Comparison of ENCODE assay signal across 35 cellular contexts in the genomic region with DNA sequence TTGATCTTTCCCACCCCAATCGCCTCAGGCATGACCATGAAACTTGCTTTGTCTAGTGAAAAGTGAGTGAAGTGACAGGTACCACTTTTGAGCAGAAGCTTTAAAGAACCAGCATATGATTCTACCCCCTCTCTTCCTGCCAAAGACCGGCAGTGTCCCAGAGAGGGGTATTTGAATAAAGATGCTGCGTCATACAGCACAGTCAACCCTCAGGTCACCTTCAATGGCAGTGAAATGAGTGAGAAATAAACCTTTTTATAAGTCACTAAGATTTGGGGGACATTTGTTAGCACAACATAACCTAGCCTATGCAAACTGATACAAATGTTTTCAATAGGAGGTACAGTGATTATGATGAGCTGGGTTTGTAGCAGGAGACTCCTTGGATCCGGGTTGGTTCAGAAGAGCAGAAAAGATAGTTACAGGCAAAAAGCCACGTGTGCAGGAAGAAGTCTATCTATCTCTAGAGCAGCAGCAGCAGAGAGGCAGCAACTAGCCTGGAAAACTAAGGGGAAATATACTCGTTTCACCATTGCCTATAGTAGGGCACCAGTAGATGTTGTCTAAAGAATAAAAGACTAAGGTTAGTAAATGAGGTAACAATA.
"Had no signal": no experiment of that assay in that cellular context is flagged by ENCODE, and none has a peak within 500 bp of the region (broad histone marks: within the 10 kb centered on the region; RNA-seq: fewer than 3 reads in every experiment).

No MANE protein-coding gene starts in this region.

- ATAC-seq: activated CD4-positive, CD25-positive, alpha-beta regulatory T cell treated with anti-CD3 and anti-CD28 coated beads, Interleukin-2, amount 50 U/mL, for 24 hours; body of pancreas; left ventricle myocardium superior; naive thymus-derived CD4-positive, alpha-beta T cell; sciatic nerve; stimulated activated memory B cell treated with anti-CD40 and anti-IgM and Interleukin-4, amounts not matched to agents 10 μg/mL and 1 μg/mL and 100 μg/mL, for 72 hours; stimulated activated naive CD8-positive, alpha-beta T cell treated with anti-CD3 and anti-CD28 coated beads, Interleukin-15, amount 100 ng/mL, for 72 hours; T-helper 17 cell had no signal

- H3K4me3 Mint-ChIP-seq: activated naive CD8-positive, alpha-beta T cell treated with anti-CD3 and anti-CD28 coated beads for 36 hours; naive thymus-derived CD4-positive, alpha-beta T cell; neural progenitor cell; stimulated activated memory B cell treated with anti-CD40 and anti-IgM and Interleukin-4, amounts not matched to agents 10 μg/mL and 1 μg/mL and 100 μg/mL, for 72 hours; stimulated activated naive CD8-positive, alpha-beta T cell treated with anti-CD3 and anti-CD28 coated beads, Interleukin-15, amount 100 ng/mL, for 72 hours; T-helper 17 cell had no signal

- H3K27ac Mint-ChIP-seq: activated naive CD8-positive, alpha-beta T cell treated with anti-CD3 and anti-CD28 coated beads for 36 hours; naive thymus-derived CD4-positive, alpha-beta T cell; neural progenitor cell; stimulated activated memory B cell treated with anti-CD40 and anti-IgM and Interleukin-4, amounts not matched to agents 10 μg/mL and 1 μg/mL and 100 μg/mL, for 72 hours; stimulated activated naive CD8-positive, alpha-beta T cell treated with anti-CD3 and anti-CD28 coated beads, Interleukin-15, amount 100 ng/mL, for 72 hours; T-helper 17 cell had no signal

- H3K9me3 ChIP-seq: body of pancreas, esophagus squamous epithelium, gastrocnemius medialis, upper lobe of left lung had no signal

- H2AFZ ChIP-seq: neural progenitor cell had no signal

- DNase-seq: activated CD4-positive, alpha-beta T cell treated with anti-CD3 and anti-CD28 coated beads for 48 hours; activated CD4-positive, alpha-beta T cell treated with anti-CD3 and anti-CD28 coated beads, Interleukin-2, amount 50 U/mL, for 48 hours; activated CD8-positive, alpha-beta memory T cell treated with anti-CD3 and anti-CD28 coated beads for 24 hours; activated effector memory CD4-positive, alpha-beta T cell treated with Interleukin-2 at 50 U/mL for 16 hours; activated naive CD4-positive, alpha-beta T cell treated with Interleukin-2 at 50 U/mL for 16 hours; activated naive CD8-positive, alpha-beta T cell treated with anti-CD3 and anti-CD28 coated beads for 36 hours; adrenal gland; aorta; body of pancreas; dermis blood vessel endothelial cell; effector CD8-positive, alpha-beta T cell; esophagus squamous epithelium; gastrocnemius medialis; glutamatergic neuron; left ventricle myocardium superior; midbrain; naive thymus-derived CD4-positive, alpha-beta T cell; posterior cingulate gyrus; small intestine; stimulated activated CD4-positive, alpha-beta T cell treated with anti-CD3 and anti-CD28 coated beads, Interleukin-4, amount 100 ng/mL, for 24 hours; stimulated activated CD8-positive, alpha-beta memory T cell treated with anti-CD3 and anti-CD28 coated beads, Interleukin-4, amount 100 ng/mL, for 48 hours; stimulated activated naive CD8-positive, alpha-beta T cell treated with anti-CD3 and anti-CD28 coated beads, Interleukin-15, amount 100 ng/mL, for 72 hours; substantia nigra; T-helper 17 cell; T1000; upper lobe of left lung; WERI-Rb-1 had no signal

- H3K4me3 ChIP-seq: adrenal gland, body of pancreas, esophagus squamous epithelium, gastrocnemius medialis, neural progenitor cell, upper lobe of left lung had no signal

- H3K27me3 ChIP-seq: adrenal gland, body of pancreas, esophagus squamous epithelium, gastrocnemius medialis, neural progenitor cell, upper lobe of left lung had no signal

- H3K36me3 Mint-ChIP-seq: activated naive CD8-positive, alpha-beta T cell treated with anti-CD3 and anti-CD28 coated beads for 36 hours; naive thymus-derived CD4-positive, alpha-beta T cell; neural progenitor cell; stimulated activated memory B cell treated with anti-CD40 and anti-IgM and Interleukin-4, amounts not matched to agents 10 μg/mL and 1 μg/mL and 100 μg/mL, for 72 hours had no signal

- H3K4me1 ChIP-seq: body of pancreas had no signal

- H3K27ac ChIP-seq: adrenal gland, body of pancreas, epithelial cell of prostate, esophagus squamous epithelium, neural progenitor cell, upper lobe of left lung, WERI-Rb-1 had no signal

- H3K36me3 ChIP-seq: adrenal gland, esophagus squamous epithelium, gastrocnemius medialis, neural progenitor cell, upper lobe of left lung, WERI-Rb-1 had no signal

- FAIRE-seq: colon, endometrium, islet of Langerhans, small intestine had no signal

- H3K9me3 Mint-ChIP-seq: activated naive CD8-positive, alpha-beta T cell treated with anti-CD3 and anti-CD28 coated beads for 36 hours; naive thymus-derived CD4-positive, alpha-beta T cell; stimulated activated memory B cell treated with anti-CD40 and anti-IgM and Interleukin-4, amounts not matched to agents 10 μg/mL and 1 μg/mL and 100 μg/mL, for 72 hours; stimulated activated naive CD8-positive, alpha-beta T cell treated with anti-CD3 and anti-CD28 coated beads, Interleukin-15, amount 100 ng/mL, for 72 hours had no signal

- H3K9ac ChIP-seq: neural progenitor cell had no signal

- H3K4me1 Mint-ChIP-seq: activated naive CD8-positive, alpha-beta T cell treated with anti-CD3 and anti-CD28 coated beads for 36 hours; naive thymus-derived CD4-positive, alpha-beta T cell; stimulated activated naive CD8-positive, alpha-beta T cell treated with anti-CD3 and anti-CD28 coated beads, Interleukin-15, amount 100 ng/mL, for 72 hours; T-helper 17 cell had no signal

- H3K27me3 Mint-ChIP-seq: activated naive CD8-positive, alpha-beta T cell treated with anti-CD3 and anti-CD28 coated beads for 36 hours; stimulated activated memory B cell treated with anti-CD40 and anti-IgM and Interleukin-4, amounts not matched to agents 10 μg/mL and 1 μg/mL and 100 μg/mL, for 72 hours; stimulated activated naive CD8-positive, alpha-beta T cell treated with anti-CD3 and anti-CD28 coated beads, Interleukin-15, amount 100 ng/mL, for 72 hours had no signal

- H3K4me2 ChIP-seq: neural progenitor cell had no signal
